19 cellular contexts compared by ENCODE assay signal in the genomic region with DNA sequence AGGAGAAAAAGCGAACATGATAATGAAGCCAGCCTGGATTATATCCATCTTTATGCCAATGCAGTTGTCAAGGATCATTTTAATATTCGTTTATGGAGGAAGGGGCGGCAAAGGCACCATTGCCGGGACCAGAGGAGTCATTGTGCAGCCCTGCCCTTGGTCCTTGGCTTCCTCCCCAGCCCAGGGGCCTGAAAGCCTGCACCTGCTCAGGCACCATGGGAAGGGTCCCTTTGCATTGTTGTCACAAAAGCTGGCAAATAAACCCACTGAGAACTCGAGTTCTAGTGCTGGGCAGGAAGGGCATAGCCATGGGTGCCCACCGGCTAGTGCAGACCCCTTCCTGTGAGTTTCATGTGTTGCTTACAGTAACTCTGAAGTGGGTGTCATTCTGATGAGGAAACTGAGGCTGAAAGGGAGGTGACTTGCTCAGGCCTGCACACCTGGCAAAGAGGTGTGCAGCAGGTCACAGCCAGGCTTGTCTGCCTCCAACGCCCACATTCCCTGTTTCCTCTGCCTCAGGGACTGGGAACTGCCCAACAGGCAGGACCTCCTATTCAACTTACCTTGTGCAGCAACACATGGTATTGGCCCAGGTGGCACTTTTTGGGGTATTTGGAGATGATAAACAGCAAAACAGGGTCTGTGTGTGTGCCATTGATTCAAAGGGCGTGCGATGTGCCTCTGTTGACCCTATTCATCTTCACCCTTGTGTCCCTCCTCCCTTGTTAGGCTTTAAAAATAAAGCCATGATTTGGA.
DNase-seq lines count a peak whose midpoint lies in the region; TF ChIP-seq lines count a peak whose summit lies in the region.
"Had no signal": no experiment of that assay in that cellular context is flagged by ENCODE, and none has a peak within 500 bp of the region (broad histone marks: within the 10 kb centered on the region; RNA-seq: fewer than 3 reads in every experiment).

No MANE protein-coding gene starts in this region.

- no peaks in the 10 kb centered on the region for H3K9me3 Mint-ChIP-seq in brain
- H3K9me3 Mint-ChIP-seq: naive thymus-derived CD8-positive, alpha-beta T cell had no signal

- H3K4me3 ChIP-seq in H7 (ENCODE audit: insufficient read depth, low read depth, low read length) (no peak overlapping the region), stomach (no peak overlapping the region), Karpas-422 (ENCODE audit: low read length) (no peak overlapping the region)
- H3K4me3 ChIP-seq: pancreas had no signal

- 79 to 90% (median 86%) methylated on average over 8 to 9 of the region's 9 CpGs for WGBS in stomach, 5 donors

- peaks cover 4% of the 10 kb centered on the region for H3K27me3 Mint-ChIP-seq in brain
- H3K27me3 Mint-ChIP-seq: naive thymus-derived CD8-positive, alpha-beta T cell had no signal

- no peaks in the 10 kb centered on the region for H3K36me3 Mint-ChIP-seq in brain

- H3K4me3 Mint-ChIP-seq in brain: no peak overlapping the region
- H3K4me3 Mint-ChIP-seq: naive thymus-derived CD8-positive, alpha-beta T cell had no signal

- H3K27ac ChIP-seq in stomach (peak overlapping the region in 4 of 5 donors; percentile 56 to 90 (median 84)), Karpas-422 (ENCODE audit: low read length) (no peak overlapping the region)
- H3K27ac ChIP-seq: pancreas had no signal

- H3K27ac Mint-ChIP-seq in brain: peak overlapping the region; percentile 29 to 93 (median 63)
- H3K27ac Mint-ChIP-seq: activated naive CD4-positive, alpha-beta T cell treated with anti-CD3 and anti-CD28 coated beads, Interleukin-2, amount 50 U/mL, for 72 hours had no signal

- DNase-seq in H7 (peak; percentile 13), mesenteric fat pad (ENCODE audit: low spot score) (peak; percentile 60), stomach (no peak), NCI-H146 (lab: John Stamatoyannopoulos, UW) (no peak), Karpas-422 (no peak), NCI-H82 treated with DMSO at 0.1 percent for 48 hours (lab: John Stamatoyannopoulos, UW; ENCODE audit: unreplicated experiment) (no peak)
- no peak for DNase-seq in stimulated activated naive CD4-positive, alpha-beta T cell treated with Interleukin-2 at 50 U/mL for 16 hours (lab: John Stamatoyannopoulos, UW)
- DNase-seq: ACHN; activated CD4-positive, CD25-positive, alpha-beta regulatory T cell treated with anti-CD3 and anti-CD28 coated beads, Interleukin-2, amount 50 U/mL, for 72 hours; activated CD8-positive, alpha-beta memory T cell treated with anti-CD3 and anti-CD28 coated beads for 24 hours; activated T-cell treated with anti-CD3 and anti-CD28 coated beads, Interleukin-2, amount 50 U/mL, for 48 hours; NCI-H1417 treated with DMSO at 0.1 percent for 48 hours; NCI-H524 treated with DMSO at 0.1 percent for 48 hours; pancreas; SHP77; stimulated activated naive CD8-positive, alpha-beta T cell treated with anti-CD3 and anti-CD28 coated beads, Interleukin-15, Interleukin-2, amounts not matched to agents 100 U/mL and 50 U/mL, for 24 hours had no signal

- H4K20me1 ChIP-seq in Karpas-422 (ENCODE audit: insufficient read depth, low read depth, low read length): no peaks in the 10 kb centered on the region

- intact Hi-C loops in stomach (cut with DNase I; ENCODE audit: low total_unique reads): no loop called here

- no peaks in the 10 kb centered on the region for H3K79me2 ChIP-seq in Karpas-422 (ENCODE audit: low read length)

- H3K36me3 ChIP-seq in H7 (replicated peaks; ENCODE audit: control insufficient read depth, insufficient read depth, low read length) (no peaks in the 10 kb centered on the region), stomach (no peaks in the 10 kb centered on the region), Karpas-422 (ENCODE audit: insufficient read depth, low read length) (no peaks in the 10 kb centered on the region)
- H3K36me3 ChIP-seq: pancreas had no signal

- TF ChIP-seq CTCF in brain (conservative IDR thresholded peaks at IDR 0.05) (no peak), stomach (IDR thresholded peaks at IDR 0.05) (no peak)

- no peak overlapping the region for H2AFZ ChIP-seq in Karpas-422 (ENCODE audit: low read length)

- TF ChIP-seq POLR2A in stomach (IDR thresholded peaks at IDR 0.05): no peak

- peaks cover 9 to 90% (median 62%) of the 10 kb centered on the region in 4 donors for H3K4me1 ChIP-seq in stomach
- H3K4me1 ChIP-seq in Karpas-422 (ENCODE audit: low read length): no peaks in the 10 kb centered on the region
- H3K4me1 ChIP-seq: pancreas had no signal

- H3K9me2 ChIP-seq in Karpas-422 (replicated peaks; ENCODE audit: insufficient read depth, low read length): no peaks in the 10 kb centered on the region

- no peaks in the 10 kb centered on the region for H3K9me3 ChIP-seq in stomach
- H3K9me3 ChIP-seq in Karpas-422 (ENCODE audit: low read length): no peaks in the 10 kb centered on the region
- H3K9me3 ChIP-seq: pancreas had no signal

- no peaks in the 10 kb centered on the region for H3K27me3 ChIP-seq in H7 (ENCODE audit: control insufficient read depth, insufficient read depth, low read length)
- no peaks in the 10 kb centered on the region for H3K27me3 ChIP-seq in stomach
- H3K27me3 ChIP-seq in Karpas-422 (ENCODE audit: low read length): no peaks in the 10 kb centered on the region
- H3K27me3 ChIP-seq: pancreas had no signal

- TF ChIP-seq EP300 in stomach (IDR thresholded peaks at IDR 0.05): no peak

- H3K4me1 Mint-ChIP-seq in brain: peaks cover 78% of the 10 kb centered on the region

- no peak overlapping the region for H3K9ac ChIP-seq in Karpas-422 (ENCODE audit: low read length)

- no peak overlapping the region for H3K4me2 ChIP-seq in Karpas-422 (ENCODE audit: low read depth, low read length, poor library complexity, severe bottlenecking)

Comparison
In these comparisons a context has a peak if more than half of its experiments do, and no peak if none do; other contexts are left out.
1. DNase-seq: peak in H7 (single experiment) and mesenteric fat pad (single experiment); none in stomach (single experiment), NCI-H146 (single experiment), Karpas-422 (single experiment), stimulated activated naive CD4-positive, alpha-beta T cell treated with Interleukin-2 at 50 U/mL for 16 hours (single experiment) and NCI-H82 treated with DMSO at 0.1 percent for 48 hours (single experiment).